ENCODE assay signal across 1 cellular context in the genomic region with DNA sequence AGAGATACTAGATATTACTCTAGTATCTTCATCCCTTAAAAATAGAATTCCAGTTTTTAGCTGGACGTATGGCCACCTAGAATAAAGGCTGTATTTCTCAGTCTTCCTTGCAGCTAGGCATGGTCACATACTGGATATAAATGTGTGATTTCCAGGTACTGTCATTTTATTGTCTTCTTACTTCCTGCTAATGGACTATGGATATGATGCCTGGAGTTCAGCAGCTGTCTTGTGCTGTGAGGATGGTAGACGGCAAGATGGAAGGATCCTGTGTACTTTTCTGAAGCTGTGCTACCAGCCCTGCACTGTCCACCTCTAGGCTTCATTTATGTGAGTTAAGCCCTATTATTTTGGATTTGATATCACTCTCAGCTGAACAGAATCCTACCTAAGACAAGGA.
TF ChIP-seq lines count a peak whose summit lies in the region.

No MANE protein-coding gene starts in this region.

TF ChIP-seq in K562, 482 proteins besides CTCF, POLR2A, EP300 and RAD21 (continued from another document):
- TF ChIP-seq, protein P1, sequence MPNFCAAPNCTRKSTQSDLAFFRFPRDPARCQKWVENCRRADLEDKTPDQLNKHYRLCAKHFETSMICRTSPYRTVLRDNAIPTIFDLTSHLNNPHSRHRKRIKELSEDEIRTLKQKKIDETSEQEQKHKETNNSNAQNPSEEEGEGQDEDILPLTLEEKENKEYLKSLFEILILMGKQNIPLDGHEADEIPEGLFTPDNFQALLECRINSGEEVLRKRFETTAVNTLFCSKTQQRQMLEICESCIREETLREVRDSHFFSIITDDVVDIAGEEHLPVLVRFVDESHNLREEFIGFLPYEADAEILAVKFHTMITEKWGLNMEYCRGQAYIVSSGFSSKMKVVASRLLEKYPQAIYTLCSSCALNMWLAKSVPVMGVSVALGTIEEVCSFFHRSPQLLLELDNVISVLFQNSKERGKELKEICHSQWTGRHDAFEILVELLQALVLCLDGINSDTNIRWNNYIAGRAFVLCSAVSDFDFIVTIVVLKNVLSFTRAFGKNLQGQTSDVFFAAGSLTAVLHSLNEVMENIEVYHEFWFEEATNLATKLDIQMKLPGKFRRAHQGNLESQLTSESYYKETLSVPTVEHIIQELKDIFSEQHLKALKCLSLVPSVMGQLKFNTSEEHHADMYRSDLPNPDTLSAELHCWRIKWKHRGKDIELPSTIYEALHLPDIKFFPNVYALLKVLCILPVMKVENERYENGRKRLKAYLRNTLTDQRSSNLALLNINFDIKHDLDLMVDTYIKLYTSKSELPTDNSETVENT (CRISPR knock-in tag; IDR thresholded peaks at IDR 0.05): no peak
- TF ChIP-seq, protein P2, sequence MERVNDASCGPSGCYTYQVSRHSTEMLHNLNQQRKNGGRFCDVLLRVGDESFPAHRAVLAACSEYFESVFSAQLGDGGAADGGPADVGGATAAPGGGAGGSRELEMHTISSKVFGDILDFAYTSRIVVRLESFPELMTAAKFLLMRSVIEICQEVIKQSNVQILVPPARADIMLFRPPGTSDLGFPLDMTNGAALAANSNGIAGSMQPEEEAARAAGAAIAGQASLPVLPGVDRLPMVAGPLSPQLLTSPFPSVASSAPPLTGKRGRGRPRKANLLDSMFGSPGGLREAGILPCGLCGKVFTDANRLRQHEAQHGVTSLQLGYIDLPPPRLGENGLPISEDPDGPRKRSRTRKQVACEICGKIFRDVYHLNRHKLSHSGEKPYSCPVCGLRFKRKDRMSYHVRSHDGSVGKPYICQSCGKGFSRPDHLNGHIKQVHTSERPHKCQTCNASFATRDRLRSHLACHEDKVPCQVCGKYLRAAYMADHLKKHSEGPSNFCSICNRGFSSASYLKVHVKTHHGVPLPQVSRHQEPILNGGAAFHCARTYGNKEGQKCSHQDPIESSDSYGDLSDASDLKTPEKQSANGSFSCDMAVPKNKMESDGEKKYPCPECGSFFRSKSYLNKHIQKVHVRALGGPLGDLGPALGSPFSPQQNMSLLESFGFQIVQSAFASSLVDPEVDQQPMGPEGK (CRISPR knock-in tag; IDR thresholded peaks at IDR 0.05; ENCODE audit: borderline replicate concordance): no peak
- peak in 1 of 2 experiments; percentile 68; a peak in 1 of 3 replicates for TF ChIP-seq CBX3 (IDR thresholded peaks at IDR 0.05; ENCODE audit: borderline replicate concordance in 1 of 2, low read length in 2 of 2)
